Comparison of ENCODE assay signal across 10 cellular contexts in genomic region chr5:134547579-134547978, GRCh38. TPM values are rescaled to one million over a fixed set of nuclear protein-coding genes. Genes with fewer than 3 reads are reported as not detected.
DNase-seq lines count a peak whose midpoint lies in the region; ATAC-seq, FAIRE-seq and TF ChIP-seq lines count a peak whose summit lies in the region.
"Had no signal": no experiment of that assay in that cellular context is flagged by ENCODE, and none has a peak within 500 bp of the region (broad histone marks: within the 10 kb centered on the region; RNA-seq: fewer than 3 reads in every experiment).

No MANE protein-coding gene starts in this region.

- intact Hi-C loops in natural killer cell (cut with micrococcal nuclease), result no loop called here
- intact Hi-C loops in ascending aorta (cut with DNase I), result no loop called here
- intact Hi-C loops in aorta (cut with DNase I), result no loop called here

- H3K4me3 ChIP-seq in ascending aorta, result no peak overlapping the region
- H3K4me3 ChIP-seq in keratinocyte (ENCODE audit: control insufficient read depth in 2 of 3, extremely low read depth in 1 of 3, insufficient read depth in 2 of 3, low read depth in 1 of 3, low read length in 3 of 3), result no peak overlapping the region
- H3K4me3 ChIP-seq in aorta (ENCODE audit: low read length in 2 of 2), result no peak overlapping the region
- H3K4me3 ChIP-seq in neuronal stem cell (ENCODE audit: low read length in 2 of 2), result no peak overlapping the region

- H3K9me3 ChIP-seq in ascending aorta (no peaks in the 10 kb centered on the region), keratinocyte (ENCODE audit: control insufficient read depth, low read depth, low read length) (no peaks in the 10 kb centered on the region), aorta (ENCODE audit: control insufficient read depth, low read length) (no peaks in the 10 kb centered on the region), neuronal stem cell (replicated peaks in 1 of 2; ENCODE audit: control insufficient read depth in 2 of 2, insufficient read depth in 1 of 2, low read depth in 1 of 2, low read length in 2 of 2) (no peaks in the 10 kb centered on the region)

- DNase-seq in natural killer cell treated with Interleukin-12 subunit alpha and Interleukin-12 subunit beta and Interleukin-15 and Interleukin-18, amount 100 ng/mL, for 72 hours (ENCODE audit: low spot score), result no peak
- DNase-seq in natural killer cell, result no peak
- peak in 1 of 2 donors; percentile 86 for DNase-seq in ascending aorta (ENCODE audit: low spot score in 2 of 2)
- DNase-seq in keratinocyte (ENCODE audit: low read depth, low spot score), result no peak
- DNase-seq in aorta, result peak; percentile 79 to 83
- no peak for DNase-seq in neuronal stem cell (ENCODE audit: low spot score)
- DNase-seq in NOMO-1 treated with dmso at 0.1 percent for 144 hours (lab: John Stamatoyannopoulos, UW; ENCODE audit: unreplicated experiment), result no peak
- DNase-seq: activated CD4-positive, alpha-beta T cell treated with anti-CD3 and anti-CD28 coated beads for 48 hours; NCI-H524 treated with DMSO at 0.1 percent for 48 hours had no signal

- no peak overlapping the region for H2BK5ac ChIP-seq in neuronal stem cell (ENCODE audit: low read length)

- H2BK120ac ChIP-seq in neuronal stem cell (ENCODE audit: low read depth, low read length), result no peak overlapping the region

- no peaks in the 10 kb centered on the region for H3K79me2 ChIP-seq in keratinocyte (ENCODE audit: control insufficient read depth, insufficient read depth, low read length)

- H3K4me3 Mint-ChIP-seq in natural killer cell treated with Interleukin-12 subunit alpha and Interleukin-12 subunit beta and Interleukin-15 and Interleukin-18, amount 100 ng/mL, for 72 hours, result no peak overlapping the region
- H3K4me3 Mint-ChIP-seq in natural killer cell, result no peak overlapping the region

- no peak overlapping the region for H3K23ac ChIP-seq in neuronal stem cell (ENCODE audit: low read depth, low read length, poor library complexity)

- peaks cover 4% of the 10 kb centered on the region for H4K20me1 ChIP-seq in keratinocyte (ENCODE audit: control insufficient read depth, extremely low read depth, insufficient read depth, low read length)

- no peak overlapping the region for H3K9ac ChIP-seq in keratinocyte (ENCODE audit: control insufficient read depth, extremely low read depth, insufficient read depth, low read length)
- H3K9ac ChIP-seq in neuronal stem cell (ENCODE audit: low read depth, low read length, poor library complexity), result no peak overlapping the region

- peak overlapping the region; percentile 62 to 76 for H3K27ac Mint-ChIP-seq in natural killer cell treated with Interleukin-12 subunit alpha and Interleukin-12 subunit beta and Interleukin-15 and Interleukin-18, amount 100 ng/mL, for 72 hours
- peak overlapping the region in 1 of 2 donors; percentile 57 for H3K27ac Mint-ChIP-seq in natural killer cell

- no peaks in the 10 kb centered on the region for H3K27me3 Mint-ChIP-seq in natural killer cell treated with Interleukin-12 subunit alpha and Interleukin-12 subunit beta and Interleukin-15 and Interleukin-18, amount 100 ng/mL, for 72 hours
- no peaks in the 10 kb centered on the region for H3K27me3 Mint-ChIP-seq in natural killer cell (ENCODE audit: low read depth in 2 of 2)

- no peaks in the 10 kb centered on the region for H3K79me1 ChIP-seq in neuronal stem cell (ENCODE audit: low read depth, low read length)

- H3K18ac ChIP-seq in neuronal stem cell (ENCODE audit: low read length), result no peak overlapping the region

- no peak overlapping the region for H4K91ac ChIP-seq in neuronal stem cell (ENCODE audit: low read depth, low read length, poor library complexity)

- ATAC-seq in natural killer cell treated with Interleukin-12 subunit alpha and Interleukin-12 subunit beta and Interleukin-15 and Interleukin-18, amount 100 ng/mL, for 72 hours, result no peak
- ATAC-seq in natural killer cell (no peak), aorta (ENCODE audit: low FRiP score) (peak; percentile 56), GM19324 (IDR thresholded peaks at IDR 0.05; ENCODE audit: low FRiP score, unreplicated experiment) (no peak)

- TF ChIP-seq CTCF in natural killer cell (IDR thresholded peaks at IDR 0.05) (no peak), ascending aorta (IDR thresholded peaks at IDR 0.05) (no peak), keratinocyte (optimal IDR thresholded peaks at IDR 0.05 in 1 of 3, IDR thresholded peaks at IDR 0.05 in 1 of 3, conservative IDR thresholded peaks at IDR 0.05 in 1 of 3; ENCODE audit: extremely low read depth in 1 of 3, insufficient read depth in 2 of 3, low read length in 3 of 3) (no peak)

- no peak overlapping the region for H2BK15ac ChIP-seq in neuronal stem cell (ENCODE audit: low read length)

- 0 to 9% methylated on average over 2 of the region's 2 CpGs for WGBS in aorta, 2 donors
- WGBS in neuronal stem cell (ENCODE audit: extremely low coverage in 2 of 2, insufficient read length in 2 of 2, insufficient replicate concordance in 1 of 2), 2 donors, result no CpG with 5 or more reads among the region's 2 CpGs

- H3K4me1 Mint-ChIP-seq in natural killer cell treated with Interleukin-12 subunit alpha and Interleukin-12 subunit beta and Interleukin-15 and Interleukin-18, amount 100 ng/mL, for 72 hours (ENCODE audit: low read depth in 2 of 2), result peaks cover 41 to 55% of the 10 kb centered on the region in 2 donors
- peaks cover 39 to 58% of the 10 kb centered on the region in 2 donors for H3K4me1 Mint-ChIP-seq in natural killer cell

- H3K27me3 ChIP-seq in ascending aorta (no peaks in the 10 kb centered on the region), keratinocyte (ENCODE audit: control insufficient read depth, extremely low read depth, insufficient read depth, low read length) (no peaks in the 10 kb centered on the region), aorta (ENCODE audit: control insufficient read depth in 1 of 2, insufficient read depth in 2 of 2, low read length in 1 of 2) (no peaks in the 10 kb centered on the region), neuronal stem cell (ENCODE audit: control insufficient read depth in 3 of 3, insufficient read depth in 3 of 3, low read depth in 1 of 3, low read length in 3 of 3) (peaks cover 0 to 2% (median 0%) of the 10 kb centered on the region in 3 experiments)

- H3K36me3 Mint-ChIP-seq in natural killer cell treated with Interleukin-12 subunit alpha and Interleukin-12 subunit beta and Interleukin-15 and Interleukin-18, amount 100 ng/mL, for 72 hours, result no peaks in the 10 kb centered on the region
- H3K36me3 Mint-ChIP-seq in natural killer cell, result no peaks in the 10 kb centered on the region

- no peak overlapping the region for H2BK12ac ChIP-seq in neuronal stem cell (ENCODE audit: low read length)

- H4K8ac ChIP-seq in neuronal stem cell (ENCODE audit: low read depth, low read length), result no peak overlapping the region

- no peak overlapping the region for H2AK5ac ChIP-seq in neuronal stem cell (ENCODE audit: low read depth, low read length)

- H3K36me3 ChIP-seq in ascending aorta (peaks cover 0 to 4% of the 10 kb centered on the region in 2 donors), keratinocyte (ENCODE audit: control insufficient read depth in 2 of 2, extremely low read depth in 1 of 2, insufficient read depth in 2 of 2, low read length in 2 of 2) (peaks cover 2 to 21% of the 10 kb centered on the region in 2 experiments), aorta (ENCODE audit: control insufficient read depth in 1 of 2, insufficient read depth in 2 of 2, low read length in 1 of 2) (no peaks in the 10 kb centered on the region), neuronal stem cell (replicated peaks in 1 of 2; ENCODE audit: control insufficient read depth in 2 of 2, insufficient read depth in 2 of 2, low read length in 2 of 2) (no peaks in the 10 kb centered on the region)

- H2AFZ ChIP-seq in keratinocyte (ENCODE audit: control insufficient read depth, low read length) (no peak overlapping the region), neuronal stem cell (ENCODE audit: low read length) (no peak overlapping the region)

- dilution Hi-C loops in keratinocyte (cut with MboI; ENCODE audit: extremely low pct_ligation_motif_present, low sequenced_read_pairs), result no loop called here

- FAIRE-seq in keratinocyte (lab: Jason Lieb, UNC), result peak; percentile 49

- peaks cover 4% of the 10 kb centered on the region for H3K9me1 ChIP-seq in keratinocyte (ENCODE audit: control insufficient read depth, extremely low read depth, insufficient read depth, low read length)

- H3K27ac ChIP-seq in ascending aorta (peak overlapping the region; percentile 36 to 40), keratinocyte (ENCODE audit: control insufficient read depth, insufficient read depth, low read length) (no peak overlapping the region), aorta (ENCODE audit: low read depth in 1 of 2, low read length in 2 of 2) (peak overlapping the region in 1 of 2 donors; percentile 59), neuronal stem cell (replicated peaks; ENCODE audit: low read length) (no peak overlapping the region)

- H3K9me3 Mint-ChIP-seq in natural killer cell treated with Interleukin-12 subunit alpha and Interleukin-12 subunit beta and Interleukin-15 and Interleukin-18, amount 100 ng/mL, for 72 hours, result no peaks in the 10 kb centered on the region
- H3K9me3 Mint-ChIP-seq in natural killer cell, result no peaks in the 10 kb centered on the region

- H3K4me2 ChIP-seq in keratinocyte (ENCODE audit: control insufficient read depth, extremely low read depth, insufficient read depth, low read depth, low read length), result peak overlapping the region; percentile 6
- H3K4me2 ChIP-seq in neuronal stem cell (ENCODE audit: insufficient read depth, low read length, poor library complexity, severe bottlenecking), result no peak overlapping the region

- no peak overlapping the region for H3K14ac ChIP-seq in neuronal stem cell (ENCODE audit: low read length)

- no peak overlapping the region for H3K4ac ChIP-seq in neuronal stem cell (ENCODE audit: low read length)

- H3K4me1 ChIP-seq in ascending aorta (peaks cover 20 to 76% of the 10 kb centered on the region in 2 donors), keratinocyte (ENCODE audit: control insufficient read depth, extremely low read depth, insufficient read depth, low read length) (peaks cover 25% of the 10 kb centered on the region), aorta (ENCODE audit: control insufficient read depth in 1 of 2, insufficient read depth in 2 of 2, low read length in 2 of 2) (peaks cover 4% of the 10 kb centered on the region in 2 donors), neuronal stem cell (ENCODE audit: control insufficient read depth in 2 of 2, insufficient read depth in 1 of 2, low read depth in 1 of 2, low read length in 2 of 2) (peaks cover 0 to 1% of the 10 kb centered on the region in 2 donors)

RNA-seq across cellular contexts. Expression of gene JADE2, which starts 22.1 kb away (rescaled TPM):
- total RNA-seq in natural killer cell treated with Interleukin-12 subunit alpha and Interleukin-12 subunit beta and Interleukin-15 and Interleukin-18, amount 100 ng/mL, for 72 hours, result 10 to 100 TPM; 45.2 to 70.8 TPM
- total RNA-seq in natural killer cell (100 to 1,000 TPM; 130 to 174 (median 173) TPM), ascending aorta (70.9 TPM), aorta (10 to 100 TPM; 39.8 to 60.3 TPM)
- polyA plus RNA-seq in keratinocyte (8.4 to 15.5 TPM (median 11.1 TPM) in 3 replicates), aorta (10 to 100 TPM in 1 of 2 donors, 1 to 10 TPM in 1; 6.1 to 11.7 TPM)
- polyA plus RNA-seq in keratinocyte (2011; ENCODE audit: low read depth), result 3.3 TPM
- 6.2 and 10.7 TPM in 2 replicates for polyA plus RNA-seq in keratinocyte (2011; cell fraction: cytosol; rRNA removed)
- polyA plus RNA-seq in keratinocyte (2011; cell fraction: nucleus; rRNA removed), result 13.5 and 16.0 TPM in 2 replicates
- 3.0 and 18.5 TPM in 2 replicates for polyA plus RNA-seq in keratinocyte (2012; ENCODE audit: low replicate concordance)
- polyA minus RNA-seq in keratinocyte, result 16.5 to 42.2 TPM (median 27.7 TPM) in 3 replicates
- 25.3 TPM for polyA minus RNA-seq in keratinocyte (2011; cell fraction: cytosol; rRNA and poly(A)+ RNA removed)
- polyA minus RNA-seq in keratinocyte (2011; cell fraction: nucleus; rRNA and poly(A)+ RNA removed), result 19.3 and 20.4 TPM in 2 replicates
- 1.5 TPM for polyA plus RNA-seq in neuronal stem cell (2013, experiment 1 of 2)
- 1.3 TPM for polyA plus RNA-seq in neuronal stem cell (2013, experiment 2 of 2)

Comparison
In these comparisons a context has a peak if more than half of its experiments do, and no peak if none do; other contexts are left out.
1. DNase-seq: peak in aorta (2 of 2); none in natural killer cell treated with Interleukin-12 subunit alpha and Interleukin-12 subunit beta and Interleukin-15 and Interleukin-18, amount 100 ng/mL, for 72 hours (single experiment), natural killer cell (single experiment), keratinocyte (single experiment), neuronal stem cell (single experiment) and NOMO-1 treated with dmso at 0.1 percent for 144 hours (single experiment).
2. H3K27ac ChIP-seq: peak in ascending aorta (2 of 2); none in keratinocyte (single experiment) and neuronal stem cell (single experiment).